ENCODE assay signal across 9 cellular contexts in genomic region chr20:35660122-35660937, GRCh38. TPM values are rescaled to one million over a fixed set of nuclear protein-coding genes. Genes with fewer than 3 reads are reported as not detected.
DNase-seq lines count a peak whose midpoint lies in the region; ATAC-seq and TF ChIP-seq lines count a peak whose summit lies in the region.
"Had no signal": no experiment of that assay in that cellular context is flagged by ENCODE, and none has a peak within 500 bp of the region (broad histone marks: within the 10 kb centered on the region; RNA-seq: fewer than 3 reads in every experiment).

No MANE protein-coding gene starts in this region.

- H3K4me1 ChIP-seq in BLaER1 treated with 17β-estradiol and CSF1 and Interleukin-3, amounts not matched to agents 10 nM and 100 nM: peaks cover 29 to 63% (median 42%) of the 10 kb centered on the region in 10 experiments
- peaks cover 43% of the 10 kb centered on the region for H3K4me1 ChIP-seq in Karpas-422 (ENCODE audit: low read length)
- peaks cover 28% of the 10 kb centered on the region for H3K4me1 ChIP-seq in osteoblast (ENCODE audit: insufficient read depth, low read length)

- no peak overlapping the region for H3K4me3 ChIP-seq in BLaER1 treated with 17β-estradiol and CSF1 and Interleukin-3, amounts not matched to agents 10 nM and 100 nM
- H3K4me3 ChIP-seq in Karpas-422 (ENCODE audit: low read length): no peak overlapping the region
- H3K4me3 ChIP-seq in osteoblast (ENCODE audit: insufficient read depth, low read length): no peak overlapping the region

- H3K27me3 Mint-ChIP-seq in activated naive CD8-positive, alpha-beta T cell treated with anti-CD3 and anti-CD28 coated beads, Interleukin-2, amount 50 U/mL, for 24 hours: no peaks in the 10 kb centered on the region

- peak overlapping the region; percentile 80 for H3K4me3 Mint-ChIP-seq in activated naive CD8-positive, alpha-beta T cell treated with anti-CD3 and anti-CD28 coated beads, Interleukin-2, amount 50 U/mL, for 24 hours

- H3K9ac ChIP-seq in BLaER1 treated with 17β-estradiol and CSF1 and Interleukin-3, amounts not matched to agents 10 nM and 100 nM: peak overlapping the region in 2 of 11 experiments; percentile 52 to 98; a peak in 2 of 22 replicates
- no peak overlapping the region for H3K9ac ChIP-seq in Karpas-422 (ENCODE audit: low read length)

- no peaks in the 10 kb centered on the region for H3K9me2 ChIP-seq in Karpas-422 (replicated peaks; ENCODE audit: insufficient read depth, low read length)

- H3K9me3 ChIP-seq in BLaER1 treated with 17β-estradiol and CSF1 and Interleukin-3, amounts not matched to agents 10 nM and 100 nM (replicated peaks in 1 of 11): peaks cover 0 to 4% (median 0%) of the 10 kb centered on the region in 11 experiments; a peak in 1 of 22 replicates
- H3K9me3 ChIP-seq in Karpas-422 (ENCODE audit: low read length) (no peaks in the 10 kb centered on the region), osteoblast (ENCODE audit: low read depth, low read length) (no peaks in the 10 kb centered on the region)

- H4K20me1 ChIP-seq in BLaER1 treated with 17β-estradiol and CSF1 and Interleukin-3, amounts not matched to agents 10 nM and 100 nM: peaks cover 85 to 90% (median 87%) of the 10 kb centered on the region in 11 experiments
- H4K20me1 ChIP-seq in Karpas-422 (ENCODE audit: insufficient read depth, low read depth, low read length): peaks cover 82% of the 10 kb centered on the region
- peaks cover 81% of the 10 kb centered on the region for H4K20me1 ChIP-seq in osteoblast (ENCODE audit: insufficient read depth, low read length)

- peaks cover 93% of the 10 kb centered on the region for H3K79me2 ChIP-seq in Karpas-422 (ENCODE audit: low read length)
- peaks cover 96% of the 10 kb centered on the region for H3K79me2 ChIP-seq in osteoblast (ENCODE audit: insufficient read depth, low read length)

- H2AFZ ChIP-seq in Karpas-422 (ENCODE audit: low read length) (no peak overlapping the region), osteoblast (ENCODE audit: low read length) (no peak overlapping the region)

- H3K27ac ChIP-seq in BLaER1 treated with 17β-estradiol and CSF1 and Interleukin-3, amounts not matched to agents 10 nM and 100 nM: no peak overlapping the region
- no peak overlapping the region for H3K27ac ChIP-seq in Karpas-422 (ENCODE audit: low read length)
- peak overlapping the region; percentile 1 for H3K27ac ChIP-seq in osteoblast (ENCODE audit: low read depth, low read length)

- H3K4me1 Mint-ChIP-seq in activated naive CD8-positive, alpha-beta T cell treated with anti-CD3 and anti-CD28 coated beads, Interleukin-2, amount 50 U/mL, for 24 hours: peaks cover 74% of the 10 kb centered on the region

- peaks cover 50% of the 10 kb centered on the region for H3K36me3 Mint-ChIP-seq in activated naive CD8-positive, alpha-beta T cell treated with anti-CD3 and anti-CD28 coated beads, Interleukin-2, amount 50 U/mL, for 24 hours (ENCODE audit: low read depth)

- peaks cover 16 to 54% (median 34%) of the 10 kb centered on the region in 11 experiments for H3K36me3 ChIP-seq in BLaER1 treated with 17β-estradiol and CSF1 and Interleukin-3, amounts not matched to agents 10 nM and 100 nM
- H3K36me3 ChIP-seq in Karpas-422 (ENCODE audit: insufficient read depth, low read length) (peaks cover 49% of the 10 kb centered on the region), osteoblast (ENCODE audit: insufficient read depth, low read length) (peaks cover under 1% of the 10 kb centered on the region)

- no peaks in the 10 kb centered on the region for H3K27me3 ChIP-seq in BLaER1 treated with 17β-estradiol and CSF1 and Interleukin-3, amounts not matched to agents 10 nM and 100 nM
- no peaks in the 10 kb centered on the region for H3K27me3 ChIP-seq in Karpas-422 (ENCODE audit: low read length)
- H3K27me3 ChIP-seq in osteoblast (ENCODE audit: insufficient read depth, low read length): no peaks in the 10 kb centered on the region

- H3K9me3 Mint-ChIP-seq in activated naive CD8-positive, alpha-beta T cell treated with anti-CD3 and anti-CD28 coated beads, Interleukin-2, amount 50 U/mL, for 24 hours: no peaks in the 10 kb centered on the region

- DNase-seq in Karpas-422 (no peak), osteoblast (ENCODE audit: insufficient read length, low spot score, missing footprints) (no peak), kidney glomerular epithelial cell (lab: John Stamatoyannopoulos, UW) (no peak), iPS-NIHi11 (ENCODE audit: low spot score) (no peak), dedifferentiated amniotic fluid mesenchymal stem cell (ENCODE audit: extremely low spot score) (no peak)
- DNase-seq in activated naive CD8-positive, alpha-beta T cell treated with anti-CD3 and anti-CD28 coated beads, Interleukin-2, amount 50 U/mL, for 24 hours: peak; percentile 33
- DNase-seq: NCI-H1694 treated with DMSO at 0.1 percent for 48 hours had no signal

- ATAC-seq in activated naive CD8-positive, alpha-beta T cell treated with anti-CD3 and anti-CD28 coated beads, Interleukin-2, amount 50 U/mL, for 24 hours: peak; percentile 62
- ATAC-seq in GM18870 (IDR thresholded peaks at IDR 0.05; ENCODE audit: unreplicated experiment): no peak

- H3K27ac Mint-ChIP-seq in activated naive CD8-positive, alpha-beta T cell treated with anti-CD3 and anti-CD28 coated beads, Interleukin-2, amount 50 U/mL, for 24 hours: peak overlapping the region; percentile 98

- no peak for TF ChIP-seq CTCF in osteoblast (IDR thresholded peaks at IDR 0.05; ENCODE audit: extremely low read depth, low read depth, low read length)

- peak overlapping the region; percentile 86 to 98 (median 92) for H3K4me2 ChIP-seq in BLaER1 treated with 17β-estradiol and CSF1 and Interleukin-3, amounts not matched to agents 10 nM and 100 nM
- peak overlapping the region; percentile 96 for H3K4me2 ChIP-seq in Karpas-422 (ENCODE audit: low read depth, low read length, poor library complexity, severe bottlenecking)
- H3K4me2 ChIP-seq in osteoblast (ENCODE audit: insufficient read depth, low read length): peak overlapping the region; percentile 100

RNA-seq across cellular contexts. Expression of gene CPNE1, which starts 4.4 kb away (rescaled TPM):
- 205 and 216 TPM in 2 replicates for total RNA-seq in Karpas-422 (2014; rRNA removed; shearing (Covaris generic); ENCODE audit: low replicate concordance)
- 165 and 166 TPM in 2 replicates for total RNA-seq in osteoblast

RNA-seq across cellular contexts. Expression of gene RBM12, which starts 4.4 kb away (rescaled TPM):
- total RNA-seq in Karpas-422 (2014; rRNA removed; shearing (Covaris generic); ENCODE audit: low replicate concordance): 39.6 and 78.5 TPM in 2 replicates
- total RNA-seq in osteoblast: 57.8 and 62.6 TPM in 2 replicates

RNA-seq across cellular contexts. Expression of gene NFS1, which starts 38.8 kb away (rescaled TPM):
- 62.6 and 79.6 TPM in 2 replicates for total RNA-seq in Karpas-422 (2014; rRNA removed; shearing (Covaris generic); ENCODE audit: low replicate concordance)
- 21.7 and 29.5 TPM in 2 replicates for total RNA-seq in osteoblast

RNA-seq across cellular contexts. Expression of gene ROMO1, which starts 38.9 kb away (rescaled TPM):
- 242 and 325 TPM in 2 replicates for total RNA-seq in Karpas-422 (2014; rRNA removed; shearing (Covaris generic); ENCODE audit: low replicate concordance)
- total RNA-seq in osteoblast: 108 and 124 TPM in 2 replicates

RNA-seq across cellular contexts. Expression of gene SPAG4, which starts 44.7 kb away (rescaled TPM):
- total RNA-seq in Karpas-422 (2014; rRNA removed; shearing (Covaris generic); ENCODE audit: low replicate concordance): 6.4 and 11.1 TPM in 2 replicates
- total RNA-seq in osteoblast: 3.2 and 4.0 TPM in 2 replicates
